In genomic region chr3:101635954-101636798, GRCh38 we compare ENCODE assay signal across 8 cellular contexts. TPM values are rescaled to one million over a fixed set of nuclear protein-coding genes. Genes with fewer than 3 reads are reported as not detected.
DNase-seq lines count a peak whose midpoint lies in the region; ATAC-seq, FAIRE-seq and TF ChIP-seq lines count a peak whose summit lies in the region.

No MANE protein-coding gene starts in this region.

- H3K27ac Mint-ChIP-seq in GM23338 = no peak overlapping the region

- H3K27ac ChIP-seq in GM23338 (ENCODE audit: low read depth) (no peak overlapping the region), kidney (ENCODE audit: low read depth in 2 of 2, low read length in 2 of 2) (no peak overlapping the region)

- no peak overlapping the region for H3K9ac ChIP-seq in kidney (ENCODE audit: low read length in 2 of 2)

- ATAC-seq in GM23338 = peak; percentile 90

- H3K9me3 ChIP-seq in kidney (ENCODE audit: control insufficient read depth in 1 of 2, low read length in 2 of 2) = no peaks in the 10 kb centered on the region

- H3K27me3 Mint-ChIP-seq in GM23338 (ENCODE audit: insufficient read depth, low read depth, poor library complexity) = peaks cover 3% of the 10 kb centered on the region

- no peak overlapping the region for H3K4me3 Mint-ChIP-seq in GM23338

- H3K36me3 ChIP-seq in GM23338 (ENCODE audit: insufficient read depth) = no peaks in the 10 kb centered on the region
- H3K36me3 ChIP-seq in kidney (ENCODE audit: control insufficient read depth in 1 of 2, insufficient read depth in 2 of 2, low read length in 2 of 2) = no peaks in the 10 kb centered on the region

- intact Hi-C loops in kidney (cut with DNase I) = no loop called here

- peaks cover 10% of the 10 kb centered on the region for H3K4me1 Mint-ChIP-seq in GM23338

- no peaks in the 10 kb centered on the region for H3K9me2 ChIP-seq in GM23338 (ENCODE audit: insufficient read depth)

- no peak for FAIRE-seq in kidney (lab: Jason Lieb, UNC)

- no peaks in the 10 kb centered on the region for H3K79me2 ChIP-seq in GM23338 (replicated peaks; ENCODE audit: insufficient read depth)

- TF ChIP-seq CTCF in GM12865 (IDR thresholded peaks at IDR 0.05; ENCODE audit: insufficient read depth, low read depth, low read length, missing control alignments) (peak; percentile 65), GM23338 (conservative IDR thresholded peaks at IDR 0.05; ENCODE audit: low read depth in 2 of 2) (peak; percentile 83 to 84), kidney (IDR thresholded peaks at IDR 0.05; ENCODE audit: borderline replicate concordance, extremely low read depth, insufficient read depth) (peak; percentile 41)

- peak overlapping the region; percentile 74 for H2AFZ ChIP-seq in GM23338

- no peak overlapping the region; the same call in 1 of the 2 replicates for H3K4me2 ChIP-seq in GM23338

- H3K4me3 ChIP-seq in GM12865 (ENCODE audit: low read depth, low read length) (no peak overlapping the region), GM23338 (no peak overlapping the region), kidney (ENCODE audit: low read length in 2 of 2) (no peak overlapping the region)

- H4K20me1 ChIP-seq in GM23338 (replicated peaks; ENCODE audit: insufficient read depth) = no peaks in the 10 kb centered on the region

- no peaks in the 10 kb centered on the region for H3F3A ChIP-seq in GM23338 (replicated peaks; ENCODE audit: low read depth)

- H3K27me3 ChIP-seq in GM23338 (ENCODE audit: insufficient read depth) = no peaks in the 10 kb centered on the region

- H3K36me3 Mint-ChIP-seq in GM23338 (ENCODE audit: low read depth) = no peaks in the 10 kb centered on the region; the same call in 2 of the 3 replicates

- DNase-seq in GM12865 (ENCODE audit: low read depth) = peak; percentile 64
- DNase-seq in GM23338 (ENCODE audit: low spot score) = peak; percentile 82
- peak; percentile 45 for DNase-seq in LHCN-M2 (ENCODE audit: low read depth)
- DNase-seq in T-helper 22 cell (ENCODE audit: low read depth) = peak; percentile 24
- DNase-seq in astrocyte of the hippocampus (ENCODE audit: low read depth, low spot score) = peak; percentile 46
- DNase-seq in kidney = no peak
- peak; percentile 50 to 57 for DNase-seq in stimulated activated CD4-positive, alpha-beta T cell treated with anti-CD3 and anti-CD28 coated beads, Interleukin-4, amount 100 ng/mL, for 4 hours
- no peak for DNase-seq in middle frontal gyrus (ENCODE audit: extremely low spot score, low spot score)

- H3K4me1 ChIP-seq in GM23338 (ENCODE audit: insufficient read depth) = no peaks in the 10 kb centered on the region; the same call in 1 of the 2 replicates
- H3K4me1 ChIP-seq in kidney (ENCODE audit: control insufficient read depth in 1 of 2, insufficient read depth in 1 of 2, low read depth in 1 of 2, low read length in 2 of 2) = no peaks in the 10 kb centered on the region

- H3K9me3 Mint-ChIP-seq in GM23338 = no peaks in the 10 kb centered on the region; the same call in 2 of the 3 replicates

TF ChIP-seq in GM23338, 12 proteins besides CTCF, POLR2A, EP300 and RAD21 (continues in another document):
- TF ChIP-seq EZH2phosphoT487 (IDR thresholded peaks at IDR 0.05; ENCODE audit: unreplicated experiment) (no peak), ZNF462 (CRISPR knock-in tag; IDR thresholded peaks at IDR 0.05) (no peak), POLR2AphosphoS5 (IDR thresholded peaks at IDR 0.05; ENCODE audit: low read depth) (no peak), REST (IDR thresholded peaks at IDR 0.05; ENCODE audit: unreplicated experiment) (no peak), ZNF114 (CRISPR knock-in tag; IDR thresholded peaks at IDR 0.05) (no peak), STAT1 (IDR thresholded peaks at IDR 0.05; ENCODE audit: unreplicated experiment) (no peak)

RNA-seq across cellular contexts. Expression of gene ZBTB11, which starts 40.8 kb away (rescaled TPM):
- 21.3 and 22.4 TPM in 2 replicates for total RNA-seq in GM23338 (2014; rRNA removed; shearing (Covaris generic))
- polyA plus RNA-seq in GM23338 (2016; fragmentation: Nextera tagmentation; extraction: Ambion mirVana) (6.5 and 7.7 TPM in 2 replicates), kidney (ENCODE audit: insufficient read depth, low read depth, low replicate concordance) (4.7 TPM)
- total RNA-seq in LHCN-M2 (2014; rRNA removed) (19.1 and 19.2 TPM in 2 replicates), kidney (14.1 TPM)
- 4.0 TPM for polyA plus RNA-seq in LHCN-M2 (2012)

RNA-seq across cellular contexts. Expression of gene RPL24, which starts 50.3 kb away (rescaled TPM):
- total RNA-seq in GM23338 (2014; rRNA removed; shearing (Covaris generic)) = 681 and 902 TPM in 2 replicates
- polyA plus RNA-seq in GM23338 (2016; fragmentation: Nextera tagmentation; extraction: Ambion mirVana) (2,092 and 2,216 TPM in 2 replicates), kidney (ENCODE audit: insufficient read depth, low read depth, low replicate concordance) (1,595 TPM)
- total RNA-seq in LHCN-M2 (2014; rRNA removed) (965 and 1,197 TPM in 2 replicates), kidney (844 TPM)
- polyA plus RNA-seq in LHCN-M2 (2012) = 1,757 TPM

Comparison
In these comparisons a context has a peak if more than half of its experiments do, and no peak if none do; other contexts are left out.
1. DNase-seq: peak in GM12865 (single experiment), GM23338 (single experiment), LHCN-M2 (single experiment), T-helper 22 cell (single experiment), astrocyte of the hippocampus (single experiment) and stimulated activated CD4-positive, alpha-beta T cell treated with anti-CD3 and anti-CD28 coated beads, Interleukin-4, amount 100 ng/mL, for 4 hours (2 of 2); none in kidney (single experiment) and middle frontal gyrus (single experiment).
2. Peak in every context shown above with its lines, with median percentiles within 50 percentile points of each other: CTCF ChIP-seq.